Comparison of ENCODE assay signal across 20 cellular contexts in genomic region chr1:177091036-177091435, GRCh38.
A peak's percentile ranks its signal among the peaks of the same experiment; 100 is the strongest.
DNase-seq lines count a peak whose midpoint lies in the region; FAIRE-seq and TF ChIP-seq lines count a peak whose summit lies in the region.
"Had no signal": no experiment of that assay in that cellular context is flagged by ENCODE, and none has a peak within 500 bp of the region (broad histone marks: within the 10 kb centered on the region; RNA-seq: fewer than 3 reads in every experiment).

No MANE protein-coding gene starts in this region.

- H3K4me3 ChIP-seq in bronchial epithelial cell (ENCODE audit: low read depth, low read length) = no peak overlapping the region
- no peak overlapping the region for H3K4me3 ChIP-seq in suprapubic skin
- H3K4me3 ChIP-seq: GM12878, SJSA1 had no signal

- H3K9me3 ChIP-seq in suprapubic skin = no peaks in the 10 kb centered on the region
- H3K9me3 ChIP-seq: SJSA1 had no signal

- H3K36me3 ChIP-seq in bronchial epithelial cell (ENCODE audit: control insufficient read depth, insufficient read depth, low read length) (no peaks in the 10 kb centered on the region), suprapubic skin (no peaks in the 10 kb centered on the region)
- H3K36me3 ChIP-seq: SJSA1 had no signal

- no peak for TF ChIP-seq EP300 in suprapubic skin (IDR thresholded peaks at IDR 0.05)

- 68% methylated on average over 1 of the region's 1 CpG for WGBS in suprapubic skin

- TF ChIP-seq POLR2A in suprapubic skin (IDR thresholded peaks at IDR 0.05) = no peak

- no peak for FAIRE-seq in bronchial epithelial cell (lab: Jason Lieb, UNC)
- FAIRE-seq: GM12878, HTR-8/SVneo had no signal

- H3K4me1 ChIP-seq in suprapubic skin = no peaks in the 10 kb centered on the region

- DNase-seq in EH (ENCODE audit: low read depth) (peak; percentile 78), LHCN-M2 (ENCODE audit: low read depth) (peak; percentile 17), bronchial epithelial cell (ENCODE audit: low read depth) (peak; percentile 21), kidney tubule cell (ENCODE audit: low spot score) (peak; percentile 3), Ammon's horn (ENCODE audit: low spot score) (no peak), ecto neural progenitor cell (ENCODE audit: low spot score) (no peak), suprapubic skin (ENCODE audit: low spot score in 2 of 2) (no peak)
- DNase-seq in activated CD4-positive, alpha-beta T cell treated with anti-CD3 and anti-CD28 coated beads for 1 hour = no peak
- DNase-seq: AML-193; Calu3; CD4-positive, alpha-beta T cell; GDM1; Kasumi-1; MV-4-11; NCI-H187 treated with DMSO at 0.1 percent for 48 hours; NCI-H748 treated with DMSO at 0.1 percent for 48 hours; OCI-M1 had no signal

- no peak overlapping the region for H3K27ac ChIP-seq in suprapubic skin
- H3K27ac ChIP-seq: SJSA1 had no signal

- H3K27me3 ChIP-seq in bronchial epithelial cell (ENCODE audit: control insufficient read depth, insufficient read depth, low read length) = no peaks in the 10 kb centered on the region
- no peaks in the 10 kb centered on the region for H3K27me3 ChIP-seq in suprapubic skin
- H3K27me3 ChIP-seq: SJSA1 had no signal

- no peak for TF ChIP-seq CTCF in bronchial epithelial cell (IDR thresholded peaks at IDR 0.05; ENCODE audit: insufficient read depth, low read length, severe bottlenecking)
- TF ChIP-seq CTCF in suprapubic skin (IDR thresholded peaks at IDR 0.05) = no peak

Comparison
In these comparisons a context has a peak if more than half of its experiments do, and no peak if none do; other contexts are left out.
1. DNase-seq: peak in EH (single experiment), LHCN-M2 (single experiment), bronchial epithelial cell (single experiment) and kidney tubule cell (single experiment); none in activated CD4-positive, alpha-beta T cell treated with anti-CD3 and anti-CD28 coated beads for 1 hour (single experiment), Ammon's horn (single experiment), ecto neural progenitor cell (single experiment) and suprapubic skin (0 of 2).